Comparison of ENCODE assay signal across 15 cellular contexts in genomic region chr2:172709566-172710291, GRCh38.
"Had no signal": no experiment of that assay in that cellular context is flagged by ENCODE, and none has a peak within 500 bp of the region (broad histone marks: within the 10 kb centered on the region; RNA-seq: fewer than 3 reads in every experiment).

No MANE protein-coding gene starts in this region.

- H3K9me3 Mint-ChIP-seq: activated T-cell treated with anti-CD3 and anti-CD28 coated beads, Interleukin-2, amount 50 U/mL, for 72 hours; natural killer cell treated with Interleukin-12 subunit alpha and Interleukin-12 subunit beta and Interleukin-15 and Interleukin-18, amount 100 ng/mL, for 72 hours; T-helper 2 cell treated with Interferon-gamma antibody and Interleukin-4, amounts not matched to agents 5 μg/mL and 100 μg/mL, for 36 hours had no signal

- H3K27ac Mint-ChIP-seq: activated naive CD8-positive, alpha-beta T cell; activated T-cell treated with anti-CD3 and anti-CD28 coated beads, Interleukin-2, amount 50 U/mL, for 72 hours; natural killer cell treated with Interleukin-12 subunit alpha and Interleukin-12 subunit beta and Interleukin-15 and Interleukin-18, amount 100 ng/mL, for 72 hours; T-helper 2 cell treated with Interferon-gamma antibody and Interleukin-4, amounts not matched to agents 5 μg/mL and 100 μg/mL, for 36 hours had no signal

- H3K4me1 ChIP-seq: body of pancreas, gastroesophageal sphincter, spleen, suprapubic skin had no signal

- H3K36me3 Mint-ChIP-seq: activated naive CD8-positive, alpha-beta T cell; natural killer cell treated with Interleukin-12 subunit alpha and Interleukin-12 subunit beta and Interleukin-15 and Interleukin-18, amount 100 ng/mL, for 72 hours had no signal

- DNase-seq: aorta, left ventricle myocardium superior, spleen, tibial artery had no signal

- H3K27ac ChIP-seq: body of pancreas, coronary artery, gastroesophageal sphincter, spleen, suprapubic skin, tibial artery, VCaP had no signal

- H3K4me3 ChIP-seq: body of pancreas, coronary artery, gastroesophageal sphincter, heart left ventricle, mucosa of descending colon, spleen, suprapubic skin, tibial artery had no signal

- H3K9me3 ChIP-seq: body of pancreas, gastroesophageal sphincter, heart left ventricle, mucosa of descending colon, spleen, suprapubic skin, tibial artery had no signal

- H3K4me3 Mint-ChIP-seq: activated naive CD8-positive, alpha-beta T cell; activated T-cell treated with anti-CD3 and anti-CD28 coated beads, Interleukin-2, amount 50 U/mL, for 72 hours; natural killer cell treated with Interleukin-12 subunit alpha and Interleukin-12 subunit beta and Interleukin-15 and Interleukin-18, amount 100 ng/mL, for 72 hours; T-helper 2 cell treated with Interferon-gamma antibody and Interleukin-4, amounts not matched to agents 5 μg/mL and 100 μg/mL, for 36 hours had no signal

- H3K27me3 ChIP-seq: body of pancreas, gastroesophageal sphincter, suprapubic skin, tibial artery had no signal

- H3K36me3 ChIP-seq: gastroesophageal sphincter, heart left ventricle, spleen, suprapubic skin, tibial artery had no signal
